1 cellular context compared by ENCODE assay signal in the genomic region with DNA sequence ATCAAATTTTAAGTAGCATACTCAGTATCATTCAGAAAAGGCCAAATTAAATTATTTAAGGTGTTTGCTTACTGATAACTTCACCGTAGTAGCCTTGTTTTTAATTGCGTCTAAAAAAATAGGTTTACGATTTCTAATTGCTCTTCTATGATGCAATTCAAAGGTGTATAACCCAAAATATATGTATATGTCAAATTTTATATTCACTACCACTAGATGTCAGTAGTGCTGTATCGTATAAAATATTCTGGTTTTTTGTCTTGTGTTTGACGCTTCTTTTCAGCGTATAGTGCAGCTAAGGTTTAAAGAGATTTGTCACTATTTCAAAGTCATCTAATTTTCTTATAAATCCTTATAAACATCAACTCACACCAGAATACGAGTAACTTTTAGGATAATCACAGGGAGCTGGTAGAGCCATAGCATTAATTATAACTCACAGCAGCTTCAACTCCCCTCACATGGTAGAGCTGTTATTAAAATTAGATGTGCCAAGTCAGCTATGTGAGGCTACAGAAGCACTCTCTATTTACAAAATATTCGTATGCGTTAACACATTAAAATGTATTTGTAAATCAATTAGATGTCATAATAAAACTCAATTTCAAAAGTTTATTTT.
TF ChIP-seq lines count a peak whose summit lies in the region.

No MANE protein-coding gene starts in this region.

TF ChIP-seq in SK-N-SH treated with all-trans-retinoic acid at 6 μM for 48 hours, 23 proteins besides CTCF, POLR2A, EP300 and RAD21 (continued from another document):
- TF ChIP-seq, protein P1, sequence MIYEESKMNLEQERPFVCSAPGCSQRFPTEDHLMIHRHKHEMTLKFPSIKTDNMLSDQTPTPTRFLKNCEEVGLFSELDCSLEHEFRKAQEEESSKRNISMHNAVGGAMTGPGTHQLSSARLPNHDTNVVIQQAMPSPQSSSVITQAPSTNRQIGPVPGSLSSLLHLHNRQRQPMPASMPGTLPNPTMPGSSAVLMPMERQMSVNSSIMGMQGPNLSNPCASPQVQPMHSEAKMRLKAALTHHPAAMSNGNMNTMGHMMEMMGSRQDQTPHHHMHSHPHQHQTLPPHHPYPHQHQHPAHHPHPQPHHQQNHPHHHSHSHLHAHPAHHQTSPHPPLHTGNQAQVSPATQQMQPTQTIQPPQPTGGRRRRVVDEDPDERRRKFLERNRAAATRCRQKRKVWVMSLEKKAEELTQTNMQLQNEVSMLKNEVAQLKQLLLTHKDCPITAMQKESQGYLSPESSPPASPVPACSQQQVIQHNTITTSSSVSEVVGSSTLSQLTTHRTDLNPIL (CRISPR knock-in tag; IDR thresholded peaks at IDR 0.05; ENCODE audit: low read depth), result no peak
- TF ChIP-seq ZNF565 (CRISPR knock-in tag; conservative IDR thresholded peaks at IDR 0.05; ENCODE audit: low read depth), result no peak
- TF ChIP-seq, protein P2, sequence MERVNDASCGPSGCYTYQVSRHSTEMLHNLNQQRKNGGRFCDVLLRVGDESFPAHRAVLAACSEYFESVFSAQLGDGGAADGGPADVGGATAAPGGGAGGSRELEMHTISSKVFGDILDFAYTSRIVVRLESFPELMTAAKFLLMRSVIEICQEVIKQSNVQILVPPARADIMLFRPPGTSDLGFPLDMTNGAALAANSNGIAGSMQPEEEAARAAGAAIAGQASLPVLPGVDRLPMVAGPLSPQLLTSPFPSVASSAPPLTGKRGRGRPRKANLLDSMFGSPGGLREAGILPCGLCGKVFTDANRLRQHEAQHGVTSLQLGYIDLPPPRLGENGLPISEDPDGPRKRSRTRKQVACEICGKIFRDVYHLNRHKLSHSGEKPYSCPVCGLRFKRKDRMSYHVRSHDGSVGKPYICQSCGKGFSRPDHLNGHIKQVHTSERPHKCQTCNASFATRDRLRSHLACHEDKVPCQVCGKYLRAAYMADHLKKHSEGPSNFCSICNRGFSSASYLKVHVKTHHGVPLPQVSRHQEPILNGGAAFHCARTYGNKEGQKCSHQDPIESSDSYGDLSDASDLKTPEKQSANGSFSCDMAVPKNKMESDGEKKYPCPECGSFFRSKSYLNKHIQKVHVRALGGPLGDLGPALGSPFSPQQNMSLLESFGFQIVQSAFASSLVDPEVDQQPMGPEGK (CRISPR knock-in tag; IDR thresholded peaks at IDR 0.05; ENCODE audit: borderline replicate concordance), result no peak
